ENCODE assay signal across 1 cellular context in genomic region chr10:52780391-52781155, GRCh38.
TF ChIP-seq lines count a peak whose summit lies in the region.

No MANE protein-coding gene starts in this region.

TF ChIP-seq in HCT116, 20 proteins besides CTCF, POLR2A, EP300 and RAD21:
- TF ChIP-seq EZH2 (IDR thresholded peaks at IDR 0.05) (no peak), TCF7L2 (IDR thresholded peaks at IDR 0.05; ENCODE audit: borderline replicate concordance, extremely low read depth, insufficient read depth, insufficient read length) (no peak), ZFX (IDR thresholded peaks at IDR 0.05) (no peak), CEBPB (IDR thresholded peaks at IDR 0.05; ENCODE audit: low read depth) (no peak), CBX3 (IDR thresholded peaks at IDR 0.05; ENCODE audit: low read depth) (no peak), SIN3A (IDR thresholded peaks at IDR 0.05; ENCODE audit: low read depth) (no peak), REST (IDR thresholded peaks at IDR 0.05; ENCODE audit: low read depth) (no peak), POLR2AphosphoS5 (IDR thresholded peaks at IDR 0.05; ENCODE audit: low read depth, low read length) (no peak), MAX (IDR thresholded peaks at IDR 0.05) (no peak), ATF3 (IDR thresholded peaks at IDR 0.05) (no peak), ELF1 (IDR thresholded peaks at IDR 0.05; ENCODE audit: borderline replicate concordance, low read depth) (no peak), JUND (IDR thresholded peaks at IDR 0.05) (no peak), EGR1 (IDR thresholded peaks at IDR 0.05; ENCODE audit: low read depth) (no peak), YY1 (IDR thresholded peaks at IDR 0.05; ENCODE audit: extremely low read depth, insufficient replicate concordance, low read depth, low read length) (no peak), EZH2phosphoT487 (IDR thresholded peaks at IDR 0.05; ENCODE audit: borderline replicate concordance) (no peak), ZBTB33 (IDR thresholded peaks at IDR 0.05; ENCODE audit: extremely low read depth, insufficient replicate concordance, low read length) (no peak), ZNF274 (IDR thresholded peaks at IDR 0.05; ENCODE audit: low read depth, low read length) (no peak), SRF (IDR thresholded peaks at IDR 0.05; ENCODE audit: low read depth) (no peak)
TF ChIP-seq in HCT116: peak in this region for 0.
